1 cellular context compared by ENCODE assay signal in genomic region chr11:104402812-104403521, GRCh38.
TF ChIP-seq lines count a peak whose summit lies in the region.

No MANE protein-coding gene starts in this region.

TF ChIP-seq in GM23338, 12 proteins besides CTCF, POLR2A, EP300 and RAD21:
- peak; percentile 87 for TF ChIP-seq ZNF462 (CRISPR knock-in tag; IDR thresholded peaks at IDR 0.05)
- 0 out of 2 replicates have a peak, but pooled peaks have one; percentile 84 for TF ChIP-seq ZNF114 (CRISPR knock-in tag; IDR thresholded peaks at IDR 0.05)
- TF ChIP-seq REST (IDR thresholded peaks at IDR 0.05; ENCODE audit: unreplicated experiment) = no peak
- no peak for TF ChIP-seq JUNB (IDR thresholded peaks at IDR 0.05; ENCODE audit: unreplicated experiment)
